1 cellular context compared by ENCODE assay signal in the genomic region with DNA sequence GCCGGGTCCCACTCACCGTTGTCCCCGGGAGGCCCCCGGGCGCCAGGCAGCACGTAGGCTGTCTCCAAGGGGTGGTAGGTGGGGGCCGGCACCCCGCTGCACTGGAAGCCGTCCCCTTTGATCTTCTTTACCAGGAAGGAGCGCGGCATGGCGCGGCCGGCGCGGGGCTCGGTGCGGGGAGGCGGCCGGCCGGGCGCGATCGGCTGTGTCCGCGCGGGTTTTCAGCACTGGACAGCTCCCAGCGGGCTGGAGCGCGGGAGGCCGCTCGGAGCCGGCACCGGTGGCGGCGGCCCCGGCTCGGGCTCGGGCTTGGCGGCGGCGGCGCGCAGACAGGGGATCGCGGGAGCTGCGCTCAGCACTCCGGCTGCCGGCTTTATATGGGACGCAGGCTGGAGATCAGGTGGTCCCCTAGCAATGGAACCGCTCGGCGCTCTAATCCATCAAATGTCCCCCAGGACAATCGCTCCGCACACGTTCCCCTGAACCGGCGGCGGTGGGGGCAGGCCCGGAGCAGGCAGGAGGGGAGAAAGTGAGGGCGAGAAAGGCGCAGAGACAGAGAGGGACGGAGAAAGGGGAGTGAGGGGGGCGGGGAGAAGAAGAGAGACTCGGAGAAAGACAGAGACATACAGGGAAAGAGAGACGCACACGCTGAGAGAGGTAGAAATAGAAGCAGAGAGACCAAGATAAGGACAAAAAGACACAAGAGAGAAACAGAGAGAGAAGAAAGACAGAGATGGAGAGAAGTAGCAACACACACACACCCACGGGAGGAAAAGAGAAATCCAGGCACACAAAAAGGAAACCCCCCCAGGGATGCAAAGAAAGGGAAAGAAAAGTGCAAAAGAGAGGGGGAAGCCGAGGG.
A peak's percentile ranks its signal among the peaks of the same experiment; 100 is the strongest.
TF ChIP-seq lines count a peak whose summit lies in the region.

A gene (minus strand): TSS at position 350 of the 862 bp plus-strand sequence. CDS start 201 bp downstream, at position 149.

TF ChIP-seq in HepG2, 621 proteins besides CTCF, POLR2A, EP300 and RAD21 (continued from another document):
- TF ChIP-seq, protein P1, sequence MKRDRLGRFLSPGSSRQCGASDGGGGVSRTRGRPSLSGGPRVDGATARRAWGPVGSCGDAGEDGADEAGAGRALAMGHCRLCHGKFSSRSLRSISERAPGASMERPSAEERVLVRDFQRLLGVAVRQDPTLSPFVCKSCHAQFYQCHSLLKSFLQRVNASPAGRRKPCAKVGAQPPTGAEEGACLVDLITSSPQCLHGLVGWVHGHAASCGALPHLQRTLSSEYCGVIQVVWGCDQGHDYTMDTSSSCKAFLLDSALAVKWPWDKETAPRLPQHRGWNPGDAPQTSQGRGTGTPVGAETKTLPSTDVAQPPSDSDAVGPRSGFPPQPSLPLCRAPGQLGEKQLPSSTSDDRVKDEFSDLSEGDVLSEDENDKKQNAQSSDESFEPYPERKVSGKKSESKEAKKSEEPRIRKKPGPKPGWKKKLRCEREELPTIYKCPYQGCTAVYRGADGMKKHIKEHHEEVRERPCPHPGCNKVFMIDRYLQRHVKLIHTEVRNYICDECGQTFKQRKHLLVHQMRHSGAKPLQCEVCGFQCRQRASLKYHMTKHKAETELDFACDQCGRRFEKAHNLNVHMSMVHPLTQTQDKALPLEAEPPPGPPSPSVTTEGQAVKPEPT (CRISPR knock-in tag; IDR thresholded peaks at IDR 0.05; ENCODE audit: low read depth), result peak; percentile 97
- TF ChIP-seq NFIB (CRISPR knock-in tag; IDR thresholded peaks at IDR 0.05; ENCODE audit: borderline replicate concordance) (no peak), ZNF101 (CRISPR knock-in tag; IDR thresholded peaks at IDR 0.05; ENCODE audit: borderline replicate concordance, low read depth) (no peak; the same call in 1 of the 2 replicates), SP140L (CRISPR knock-in tag; IDR thresholded peaks at IDR 0.05; ENCODE audit: borderline replicate concordance) (peak; percentile 79; the same call in 1 of the 2 replicates), JARID2 (CRISPR knock-in tag; IDR thresholded peaks at IDR 0.05; ENCODE audit: insufficient replicate concordance) (no peak), ATAD3A (CRISPR knock-in tag; IDR thresholded peaks at IDR 0.05) (peak; percentile 92; the same call in 1 of the 2 replicates), BCL6 (CRISPR knock-in tag; IDR thresholded peaks at IDR 0.05) (peak; percentile 59; the same call in 1 of the 2 replicates), ZNF343 (CRISPR knock-in tag; IDR thresholded peaks at IDR 0.05) (0 out of 2 replicates have a peak, but pooled peaks have one; percentile 66), RARG (CRISPR knock-in tag; IDR thresholded peaks at IDR 0.05; ENCODE audit: low read depth) (0 out of 2 replicates have a peak, but pooled peaks have one; percentile 52), HCFC1 (IDR thresholded peaks at IDR 0.05; ENCODE audit: low read depth, low read length) (no peak; the same call in 1 of the 2 replicates), ZNF563 (CRISPR knock-in tag; IDR thresholded peaks at IDR 0.05) (peak; percentile 100)
- TF ChIP-seq, protein P2, sequence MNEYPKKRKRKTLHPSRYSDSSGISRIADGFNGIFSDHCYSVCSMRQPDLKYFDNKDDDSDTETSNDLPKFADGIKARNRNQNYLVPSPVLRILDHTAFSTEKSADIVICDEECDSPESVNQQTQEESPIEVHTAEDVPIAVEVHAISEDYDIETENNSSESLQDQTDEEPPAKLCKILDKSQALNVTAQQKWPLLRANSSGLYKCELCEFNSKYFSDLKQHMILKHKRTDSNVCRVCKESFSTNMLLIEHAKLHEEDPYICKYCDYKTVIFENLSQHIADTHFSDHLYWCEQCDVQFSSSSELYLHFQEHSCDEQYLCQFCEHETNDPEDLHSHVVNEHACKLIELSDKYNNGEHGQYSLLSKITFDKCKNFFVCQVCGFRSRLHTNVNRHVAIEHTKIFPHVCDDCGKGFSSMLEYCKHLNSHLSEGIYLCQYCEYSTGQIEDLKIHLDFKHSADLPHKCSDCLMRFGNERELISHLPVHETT (CRISPR knock-in tag; conservative IDR thresholded peaks at IDR 0.05), result peak; percentile 93
- TF ChIP-seq, protein P3, sequence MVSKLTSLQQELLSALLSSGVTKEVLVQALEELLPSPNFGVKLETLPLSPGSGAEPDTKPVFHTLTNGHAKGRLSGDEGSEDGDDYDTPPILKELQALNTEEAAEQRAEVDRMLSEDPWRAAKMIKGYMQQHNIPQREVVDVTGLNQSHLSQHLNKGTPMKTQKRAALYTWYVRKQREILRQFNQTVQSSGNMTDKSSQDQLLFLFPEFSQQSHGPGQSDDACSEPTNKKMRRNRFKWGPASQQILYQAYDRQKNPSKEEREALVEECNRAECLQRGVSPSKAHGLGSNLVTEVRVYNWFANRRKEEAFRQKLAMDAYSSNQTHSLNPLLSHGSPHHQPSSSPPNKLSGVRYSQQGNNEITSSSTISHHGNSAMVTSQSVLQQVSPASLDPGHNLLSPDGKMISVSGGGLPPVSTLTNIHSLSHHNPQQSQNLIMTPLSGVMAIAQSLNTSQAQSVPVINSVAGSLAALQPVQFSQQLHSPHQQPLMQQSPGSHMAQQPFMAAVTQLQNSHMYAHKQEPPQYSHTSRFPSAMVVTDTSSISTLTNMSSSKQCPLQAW (CRISPR knock-in tag; IDR thresholded peaks at IDR 0.05), result no peak
- TF ChIP-seq, protein P4, sequence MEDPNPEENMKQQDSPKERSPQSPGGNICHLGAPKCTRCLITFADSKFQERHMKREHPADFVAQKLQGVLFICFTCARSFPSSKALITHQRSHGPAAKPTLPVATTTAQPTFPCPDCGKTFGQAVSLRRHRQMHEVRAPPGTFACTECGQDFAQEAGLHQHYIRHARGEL (CRISPR knock-in tag; IDR thresholded peaks at IDR 0.05), result no peak
- TF ChIP-seq, protein P5, sequence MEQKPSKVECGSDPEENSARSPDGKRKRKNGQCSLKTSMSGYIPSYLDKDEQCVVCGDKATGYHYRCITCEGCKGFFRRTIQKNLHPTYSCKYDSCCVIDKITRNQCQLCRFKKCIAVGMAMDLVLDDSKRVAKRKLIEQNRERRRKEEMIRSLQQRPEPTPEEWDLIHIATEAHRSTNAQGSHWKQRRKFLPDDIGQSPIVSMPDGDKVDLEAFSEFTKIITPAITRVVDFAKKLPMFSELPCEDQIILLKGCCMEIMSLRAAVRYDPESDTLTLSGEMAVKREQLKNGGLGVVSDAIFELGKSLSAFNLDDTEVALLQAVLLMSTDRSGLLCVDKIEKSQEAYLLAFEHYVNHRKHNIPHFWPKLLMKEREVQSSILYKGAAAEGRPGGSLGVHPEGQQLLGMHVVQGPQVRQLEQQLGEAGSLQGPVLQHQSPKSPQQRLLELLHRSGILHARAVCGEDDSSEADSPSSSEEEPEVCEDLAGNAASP (CRISPR knock-in tag; IDR thresholded peaks at IDR 0.05; ENCODE audit: borderline replicate concordance), result peak; percentile 85; the same call in 1 of the 2 replicates
- TF ChIP-seq, protein P6, sequence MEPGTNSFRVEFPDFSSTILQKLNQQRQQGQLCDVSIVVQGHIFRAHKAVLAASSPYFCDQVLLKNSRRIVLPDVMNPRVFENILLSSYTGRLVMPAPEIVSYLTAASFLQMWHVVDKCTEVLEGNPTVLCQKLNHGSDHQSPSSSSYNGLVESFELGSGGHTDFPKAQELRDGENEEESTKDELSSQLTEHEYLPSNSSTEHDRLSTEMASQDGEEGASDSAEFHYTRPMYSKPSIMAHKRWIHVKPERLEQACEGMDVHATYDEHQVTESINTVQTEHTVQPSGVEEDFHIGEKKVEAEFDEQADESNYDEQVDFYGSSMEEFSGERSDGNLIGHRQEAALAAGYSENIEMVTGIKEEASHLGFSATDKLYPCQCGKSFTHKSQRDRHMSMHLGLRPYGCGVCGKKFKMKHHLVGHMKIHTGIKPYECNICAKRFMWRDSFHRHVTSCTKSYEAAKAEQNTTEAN (CRISPR knock-in tag; conservative IDR thresholded peaks at IDR 0.05), result peak; percentile 97
